8 cellular contexts compared by ENCODE assay signal in genomic region chr19:45040059-45040767, GRCh38. TPM values are rescaled to one million over a fixed set of nuclear protein-coding genes. Genes with fewer than 3 reads are reported as not detected.
A peak's percentile ranks its signal among the peaks of the same experiment; 100 is the strongest.
DNase-seq lines count a peak whose midpoint lies in the region; ATAC-seq and TF ChIP-seq lines count a peak whose summit lies in the region.

No MANE protein-coding gene starts in this region.

- no peaks in the 10 kb centered on the region for H3K27me3 Mint-ChIP-seq in IgD-negative memory B cell

- H3K9me3 Mint-ChIP-seq in IgD-negative memory B cell: no peaks in the 10 kb centered on the region

- peaks cover 45% of the 10 kb centered on the region for H3K79me2 ChIP-seq in ACC112 (ENCODE audit: control insufficient read depth, insufficient read depth, low read length, unreplicated experiment)

- no peak for TF ChIP-seq CTCF in astrocyte of the spinal cord (IDR thresholded peaks at IDR 0.05; ENCODE audit: low read depth, low read length)

- H3K36me3 Mint-ChIP-seq in IgD-negative memory B cell: peaks cover 9% of the 10 kb centered on the region

- peaks cover 28 to 30% (median 30%) of the 10 kb centered on the region in 3 donors for H3K4me1 Mint-ChIP-seq in IgD-negative memory B cell

- in situ Hi-C loops in astrocyte of the spinal cord (cut with HindIII; ENCODE audit: low sequenced_read_pairs): no loop called here

- H3K27me3 ChIP-seq in ACC112 (ENCODE audit: insufficient read depth, low read length): no peaks in the 10 kb centered on the region
- no peaks in the 10 kb centered on the region for H3K27me3 ChIP-seq in mucosa of rectum (ENCODE audit: control insufficient read depth in 2 of 2, insufficient read depth in 2 of 2, low read length in 2 of 2)

- no peak for ATAC-seq in HG02981 (IDR thresholded peaks at IDR 0.05; ENCODE audit: unreplicated experiment)

- H3K4me3 ChIP-seq in ACC112 (ENCODE audit: low read depth, low read length) (peak overlapping the region; percentile 84), astrocyte of the spinal cord (ENCODE audit: low read depth, low read length) (peak overlapping the region; percentile 95), mucosa of rectum (ENCODE audit: low read length in 2 of 2) (peak overlapping the region; percentile 82 to 86)

- peaks cover 12% of the 10 kb centered on the region for H3K4me1 ChIP-seq in ACC112 (ENCODE audit: control insufficient read depth, insufficient read depth, low read length, unreplicated experiment)
- H3K4me1 ChIP-seq in mucosa of rectum (ENCODE audit: control insufficient read depth in 2 of 2, insufficient read depth in 2 of 2, low read length in 2 of 2): peaks cover 12 to 18% of the 10 kb centered on the region in 2 donors

- peak overlapping the region; percentile 88 to 98 (median 90) for H3K27ac Mint-ChIP-seq in IgD-negative memory B cell

- H3K36me3 ChIP-seq in ACC112 (ENCODE audit: insufficient read depth, low read length) (peaks cover 14% of the 10 kb centered on the region; the same call in 1 of the 2 replicates), mucosa of rectum (ENCODE audit: control insufficient read depth in 2 of 2, insufficient read depth in 2 of 2, low read length in 2 of 2) (peaks cover 35 to 54% of the 10 kb centered on the region in 2 donors)

- DNase-seq in astrocyte of the spinal cord (ENCODE audit: low read depth, low spot score) (no peak), NCI-H187 (lab: John Stamatoyannopoulos, UW) (no peak), GM19240 (ENCODE audit: insufficient read length, low spot score) (no peak), SW 1271 (lab: John Stamatoyannopoulos, UW) (no peak)

- H3K27ac ChIP-seq in ACC112 (ENCODE audit: low read depth, low read length) (no peak overlapping the region), mucosa of rectum (ENCODE audit: low read depth in 2 of 2, low read length in 2 of 2) (peak overlapping the region in 1 of 2 donors; percentile 38)

- H2AFZ ChIP-seq in ACC112 (ENCODE audit: low read length, unreplicated experiment): no peak overlapping the region

- no peaks in the 10 kb centered on the region for H3K9me3 ChIP-seq in mucosa of rectum (ENCODE audit: control insufficient read depth in 2 of 2, low read length in 2 of 2)

- peak overlapping the region; percentile 95 to 99 (median 98) for H3K4me3 Mint-ChIP-seq in IgD-negative memory B cell

- H3K9ac ChIP-seq in mucosa of rectum (ENCODE audit: low read depth in 1 of 2, low read length in 2 of 2): peak overlapping the region; percentile 96 to 97

RNA-seq across cellular contexts. Expression of gene CLASRP, which starts 1.4 kb away (rescaled TPM):
- polyA plus RNA-seq in IgD-negative memory B cell: 27.0 TPM

RNA-seq across cellular contexts. Expression of gene ZNF296, which starts 36.1 kb away (rescaled TPM):
- 74.4 TPM for polyA plus RNA-seq in IgD-negative memory B cell

RNA-seq across cellular contexts. Expression of gene GEMIN7, which starts 38.8 kb away (rescaled TPM):
- 115 TPM for polyA plus RNA-seq in IgD-negative memory B cell

RNA-seq across cellular contexts. Expression of gene RELB, which starts 38.9 kb away (rescaled TPM):
- polyA plus RNA-seq in IgD-negative memory B cell: 89.8 TPM

RNA-seq across cellular contexts. Expression of gene PPP1R37, which starts 52.8 kb away (rescaled TPM):
- polyA plus RNA-seq in IgD-negative memory B cell: 2.3 TPM
